ENCODE assay signal across 9 cellular contexts in genomic region chr11:46559815-46560214, GRCh38. TPM values are rescaled to one million over a fixed set of nuclear protein-coding genes. Genes with fewer than 3 reads are reported as not detected.
DNase-seq lines count a peak whose midpoint lies in the region; ATAC-seq and TF ChIP-seq lines count a peak whose summit lies in the region.
"Had no signal": no experiment of that assay in that cellular context is flagged by ENCODE, and none has a peak within 500 bp of the region (broad histone marks: within the 10 kb centered on the region; RNA-seq: fewer than 3 reads in every experiment).

No MANE protein-coding gene starts in this region.

- no peak overlapping the region for H3K9ac ChIP-seq in rectal smooth muscle tissue (ENCODE audit: low read length)

- H3K4me1 Mint-ChIP-seq in Calu3 (ENCODE audit: low read depth, unreplicated experiment), result peaks cover 60% of the 10 kb centered on the region

- H3K9me3 ChIP-seq in effector memory CD4-positive, alpha-beta T cell (ENCODE audit: control insufficient read depth, low read length), result no peaks in the 10 kb centered on the region

- no peaks in the 10 kb centered on the region for H3K36me3 ChIP-seq in effector memory CD4-positive, alpha-beta T cell (ENCODE audit: control insufficient read depth, insufficient read depth, low read length)
- H3K36me3 ChIP-seq in rectal smooth muscle tissue (ENCODE audit: control insufficient read depth, insufficient read depth, low read length), result no peaks in the 10 kb centered on the region

- H3K27ac ChIP-seq in effector memory CD4-positive, alpha-beta T cell (ENCODE audit: insufficient read depth, low read length, poor library complexity, severe bottlenecking), result peak overlapping the region; percentile 73
- H3K27ac ChIP-seq in rectal smooth muscle tissue (ENCODE audit: low read depth, low read length), result peak overlapping the region; percentile 63

- H3K4me3 ChIP-seq in effector memory CD4-positive, alpha-beta T cell (ENCODE audit: insufficient read depth, low read depth, low read length, poor library complexity, severe bottlenecking), result peak overlapping the region; percentile 52
- peak overlapping the region; percentile 60 for H3K4me3 ChIP-seq in rectal smooth muscle tissue (ENCODE audit: low read length)

- peaks cover 10% of the 10 kb centered on the region for H3K4me1 ChIP-seq in effector memory CD4-positive, alpha-beta T cell (ENCODE audit: control insufficient read depth, insufficient read depth, low read length, poor library complexity, severe bottlenecking)
- peaks cover 3% of the 10 kb centered on the region for H3K4me1 ChIP-seq in rectal smooth muscle tissue (ENCODE audit: control insufficient read depth, insufficient read depth, low read length)

- H3K9me3 Mint-ChIP-seq in Calu3 (ENCODE audit: low read depth, unreplicated experiment), result no peaks in the 10 kb centered on the region

- CTCF ChIA-PET in Calu3 (lab: Charles Lee), result no interaction called here

- no peaks in the 10 kb centered on the region for H3K27me3 Mint-ChIP-seq in Calu3 (ENCODE audit: unreplicated experiment)

- DNase-seq in Calu3 (no peak), OCI-M1 (lab: John Stamatoyannopoulos, UW) (peak; percentile 57), NCI-H2196 treated with DMSO at 0.1 percent for 48 hours (lab: John Stamatoyannopoulos, UW; ENCODE audit: unreplicated experiment) (no peak), NCI-H82 (lab: John Stamatoyannopoulos, UW) (no peak)
- DNase-seq in effector memory CD4-positive, alpha-beta T cell, result no peak
- DNase-seq: NCI-H2029 treated with DMSO at 0.1 percent for 48 hours had no signal

- peaks cover 7% of the 10 kb centered on the region for H3K36me3 Mint-ChIP-seq in Calu3 (ENCODE audit: insufficient read depth, unreplicated experiment)

- peak overlapping the region; percentile 72 for H3K27ac Mint-ChIP-seq in Calu3 (ENCODE audit: unreplicated experiment)

- TF ChIP-seq CTCF in Calu3 (IDR thresholded peaks at IDR 0.05; ENCODE audit: unreplicated experiment), result no peak

- intact Hi-C loops in Calu3 (cut with micrococcal nuclease; ENCODE audit: unreplicated experiment), result no loop called here

- H3K27me3 ChIP-seq in effector memory CD4-positive, alpha-beta T cell (replicated peaks; ENCODE audit: control insufficient read depth, insufficient read depth, low read length, poor library complexity, severe bottlenecking), result no peaks in the 10 kb centered on the region
- H3K27me3 ChIP-seq in rectal smooth muscle tissue (ENCODE audit: control insufficient read depth, insufficient read depth, low read length), result no peaks in the 10 kb centered on the region

- no peak for ATAC-seq in GM21390 (IDR thresholded peaks at IDR 0.05; ENCODE audit: unreplicated experiment)
- ATAC-seq in GM19328 (IDR thresholded peaks at IDR 0.05; ENCODE audit: unreplicated experiment), result no peak

- H3K4me3 Mint-ChIP-seq in Calu3 (ENCODE audit: low read depth, unreplicated experiment), result peak overlapping the region; percentile 74

- no TSS peak for BruUV-seq in Calu3 (replicated peaks; lab: Mats Ljungman, UMichigan)

RNA-seq across cellular contexts. Expression of gene AMBRA1, which starts 34.0 kb away (rescaled TPM):
- total RNA-seq in Calu3 (2022), result 35.0 and 42.2 TPM in 2 replicates

RNA-seq across cellular contexts. Expression of gene HARBI1, which starts 57.2 kb away (rescaled TPM):
- total RNA-seq in Calu3 (2022), result 8.2 and 10.1 TPM in 2 replicates

RNA-seq across cellular contexts. Expression of gene ATG13, which starts 57.5 kb away (rescaled TPM):
- 53.2 and 57.1 TPM in 2 replicates for total RNA-seq in Calu3 (2022)
